11 cellular contexts compared by ENCODE assay signal in the genomic region with DNA sequence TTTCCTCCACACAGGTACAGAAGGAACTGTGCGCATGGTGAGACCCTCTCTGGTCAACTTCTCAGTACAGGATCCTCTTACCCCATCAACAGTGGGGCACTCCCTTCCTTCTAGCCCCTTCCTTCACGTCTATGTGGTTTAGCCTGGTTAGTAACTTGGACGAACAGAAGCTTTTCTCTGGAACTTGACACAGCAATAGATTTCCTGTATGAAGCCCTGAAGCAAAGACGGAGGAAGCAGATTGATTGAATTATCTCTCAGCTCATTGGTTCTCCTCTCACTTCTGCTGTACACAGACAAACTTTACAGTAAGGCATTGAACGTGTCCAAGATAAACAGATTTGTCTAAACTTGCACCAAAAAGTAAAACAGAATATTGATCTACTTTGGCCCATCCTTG. TPM values are rescaled to one million over a fixed set of nuclear protein-coding genes. Genes with fewer than 3 reads are reported as not detected.
DNase-seq lines count a peak whose midpoint lies in the region; ATAC-seq and TF ChIP-seq lines count a peak whose summit lies in the region.
"Had no signal": no experiment of that assay in that cellular context is flagged by ENCODE, and none has a peak within 500 bp of the region (broad histone marks: within the 10 kb centered on the region; RNA-seq: fewer than 3 reads in every experiment).

CD200R1 (minus strand) TSS at position 210 of the 400 bp plus-strand sequence. CDS start 246 bp downstream, outside the sequence.

- H3K4me2 ChIP-seq in H9 (ENCODE audit: insufficient read depth, insufficient read length, low read length) = no peak within 1 kb of the TSS

- H3K9me3 Mint-ChIP-seq in stimulated activated naive CD8-positive, alpha-beta T cell treated with anti-CD3 and anti-CD28 coated beads, Interleukin-15, Interleukin-2, amounts not matched to agents 100 ng/mL and 50 ng/mL, for 24 hours = no peaks in the 10 kb centered on the region
- H3K9me3 Mint-ChIP-seq in H9 = no peaks in the 10 kb centered on the region

- TF ChIP-seq CTCF in upper lobe of right lung (IDR thresholded peaks at IDR 0.05) (no peak), H9 (conservative IDR thresholded peaks at IDR 0.05) (no peak)

- H3K4me1 Mint-ChIP-seq in stimulated activated naive CD8-positive, alpha-beta T cell treated with anti-CD3 and anti-CD28 coated beads, Interleukin-15, Interleukin-2, amounts not matched to agents 100 ng/mL and 50 ng/mL, for 24 hours (ENCODE audit: low read depth) = peaks cover 86% of the 10 kb centered on the region
- H3K4me1 Mint-ChIP-seq in H9 = peaks cover 0 to 3% of the 10 kb centered on the region in 2 experiments; a peak in 1 of 4 replicates

- no peak within 1 kb of the TSS for H3K18ac ChIP-seq in H9 (ENCODE audit: insufficient read length, low read depth, low read length)

- H3K9ac ChIP-seq in H9 (ENCODE audit: extremely low read depth, insufficient read length, low read length) = no peak within 1 kb of the TSS

- H3K27me3 Mint-ChIP-seq in stimulated activated naive CD8-positive, alpha-beta T cell treated with anti-CD3 and anti-CD28 coated beads, Interleukin-15, Interleukin-2, amounts not matched to agents 100 ng/mL and 50 ng/mL, for 24 hours = no peaks in the 10 kb centered on the region
- H3K27me3 Mint-ChIP-seq in H9 (ENCODE audit: low read depth) = no peaks in the 10 kb centered on the region

- H4K5ac ChIP-seq in H9 (ENCODE audit: insufficient read length, low read depth, low read length) = no peak within 1 kb of the TSS

- WGBS in H9 (ENCODE audit: extremely low coverage, insufficient read length, low lambda C conversion rate) = no CpG with 5 or more reads among the region's 5 CpGs

- H3K27ac ChIP-seq in upper lobe of right lung (peak within 1 kb of the TSS; percentile 20), H9 (ENCODE audit: insufficient read length, low read depth, low read length) (no peak within 1 kb of the TSS)

- H4K20me1 ChIP-seq in H9 (ENCODE audit: control insufficient read depth, insufficient read depth, insufficient read length) = no peaks in the 10 kb centered on the region

- H3K56ac ChIP-seq in H9 (ENCODE audit: insufficient read length, low read depth, low read length) = no peak within 1 kb of the TSS

- H2BK20ac ChIP-seq in H9 (ENCODE audit: low read depth, low read length, poor library complexity, severe bottlenecking) = no peak within 1 kb of the TSS

- intact Hi-C loops in upper lobe of right lung (cut with DNase I) = loop anchor here (10.0 kb wide), 1 partner anchor 330 kb away; the partner anchor contains the start of gene CCDC80

- no peak within 1 kb of the TSS for H4K8ac ChIP-seq in H9 (replicated peaks; ENCODE audit: insufficient read length, low read depth, low read length)

- no peak within 1 kb of the TSS for H2AFZ ChIP-seq in H9 (ENCODE audit: low read length)

- no peak within 1 kb of the TSS for H4K91ac ChIP-seq in H9 (ENCODE audit: insufficient read length, low read depth, low read length)

- no peak for DNase-seq in stimulated activated naive CD8-positive, alpha-beta T cell treated with anti-CD3 and anti-CD28 coated beads, Interleukin-15, Interleukin-2, amounts not matched to agents 100 U/mL and 50 U/mL, for 24 hours
- peak; percentile 37 to 44 for DNase-seq in activated T-cell treated with anti-CD3 and anti-CD28 coated beads, Interleukin-2, amount 50 U/mL, for 48 hours
- DNase-seq in left lobe of liver (ENCODE audit: low spot score) (no peak), upper lobe of right lung (no peak), H9 (no peak)
- DNase-seq: hippocampal formation, NCI-H2107, SIG-M5 had no signal

- peak within 1 kb of the TSS; percentile 84 for H3K4me3 Mint-ChIP-seq in stimulated activated naive CD8-positive, alpha-beta T cell treated with anti-CD3 and anti-CD28 coated beads, Interleukin-15, Interleukin-2, amounts not matched to agents 100 ng/mL and 50 ng/mL, for 24 hours
- no peak within 1 kb of the TSS for H3K4me3 Mint-ChIP-seq in H9

- H2BK15ac ChIP-seq in H9 (ENCODE audit: low read depth, low read length) = no peak within 1 kb of the TSS

- H3K36me3 ChIP-seq in upper lobe of right lung = no peaks in the 10 kb centered on the region

- H3K79me1 ChIP-seq in H9 (ENCODE audit: insufficient read depth, low read depth, low read length, poor library complexity, severe bottlenecking) = no peaks in the 10 kb centered on the region

- no peak within 1 kb of the TSS for H3T11ph ChIP-seq in H9 (ENCODE audit: low read length)

- no peak within 1 kb of the TSS for H3K4ac ChIP-seq in H9 (ENCODE audit: low read depth, low read length)

- H2AK5ac ChIP-seq in H9 (ENCODE audit: insufficient read length, low read length) = no peak within 1 kb of the TSS

- H3K79me2 ChIP-seq in H9 (ENCODE audit: insufficient read depth, low read length) = no peaks in the 10 kb centered on the region

- no peak within 1 kb of the TSS for H2BK5ac ChIP-seq in H9 (ENCODE audit: insufficient read length, low read length)

- no peak within 1 kb of the TSS for H3K23ac ChIP-seq in H9 (ENCODE audit: insufficient read length, low read depth, low read length)

- H3K9me3 ChIP-seq in upper lobe of right lung (no peaks in the 10 kb centered on the region), H9 (ENCODE audit: control insufficient read depth, low read depth, low read length) (no peaks in the 10 kb centered on the region)

- H3K4me1 ChIP-seq in upper lobe of right lung (peaks cover 7% of the 10 kb centered on the region), H9 (ENCODE audit: insufficient read depth, low read length) (no peaks in the 10 kb centered on the region)

- no peak for ATAC-seq in stimulated activated naive CD8-positive, alpha-beta T cell treated with anti-CD3 and anti-CD28 coated beads, Interleukin-15, Interleukin-2, amounts not matched to agents 100 U/mL and 50 U/mL, for 24 hours
- ATAC-seq in left lobe of liver (peak; percentile 36), upper lobe of right lung (no peak), HG03521 (IDR thresholded peaks at IDR 0.05; ENCODE audit: unreplicated experiment) (no peak), HG02763 (IDR thresholded peaks at IDR 0.05; ENCODE audit: unreplicated experiment) (no peak)

- no peak within 1 kb of the TSS for H2BK12ac ChIP-seq in H9 (ENCODE audit: insufficient read length, low read depth, low read length)

- H3K27me3 ChIP-seq in upper lobe of right lung (no peaks in the 10 kb centered on the region), H9 (ENCODE audit: insufficient read depth, low read length) (no peaks in the 10 kb centered on the region)

- peak within 1 kb of the TSS; percentile 25 for H3K4me3 ChIP-seq in upper lobe of right lung

- H3K27ac Mint-ChIP-seq in stimulated activated naive CD8-positive, alpha-beta T cell treated with anti-CD3 and anti-CD28 coated beads, Interleukin-15, Interleukin-2, amounts not matched to agents 100 ng/mL and 50 ng/mL, for 24 hours = peak within 1 kb of the TSS; percentile 91
- no peak within 1 kb of the TSS; a peak in 1 of 7 replicates for H3K27ac Mint-ChIP-seq in H9

- no peaks in the 10 kb centered on the region for H3K23me2 ChIP-seq in H9 (ENCODE audit: insufficient read length, low read depth, low read length, poor library complexity, severe bottlenecking)

- no peak within 1 kb of the TSS for H2BK120ac ChIP-seq in H9 (ENCODE audit: low read depth, low read length, poor library complexity, severe bottlenecking)

- no peak within 1 kb of the TSS; the same call in 1 of the 2 replicates for H3K14ac ChIP-seq in H9 (ENCODE audit: insufficient read depth, low read length)

- no peaks in the 10 kb centered on the region for H3K36me3 Mint-ChIP-seq in stimulated activated naive CD8-positive, alpha-beta T cell treated with anti-CD3 and anti-CD28 coated beads, Interleukin-15, Interleukin-2, amounts not matched to agents 100 ng/mL and 50 ng/mL, for 24 hours (ENCODE audit: low read depth)
- H3K36me3 Mint-ChIP-seq in H9 (ENCODE audit: insufficient read depth in 1 of 3, low read depth in 3 of 3) = no peaks in the 10 kb centered on the region

RNA-seq across cellular contexts. Expression of gene CD200R1, which starts in this region (rescaled TPM):
- total RNA-seq in left lobe of liver (0.38 TPM), upper lobe of right lung (1.9 TPM), H9 (2021) (not detected in 2 replicates)

Comparison
In these comparisons a context has a peak if more than half of its experiments do, and no peak if none do; other contexts are left out.
1. Peak in ATAC-seq in left lobe of liver; RNA of the gene not detected or under 1 TPM.
2. DNase-seq: peak in activated T-cell treated with anti-CD3 and anti-CD28 coated beads, Interleukin-2, amount 50 U/mL, for 48 hours (2 of 2); none in stimulated activated naive CD8-positive, alpha-beta T cell treated with anti-CD3 and anti-CD28 coated beads, Interleukin-15, Interleukin-2, amounts not matched to agents 100 U/mL and 50 U/mL, for 24 hours (single experiment), left lobe of liver (single experiment), upper lobe of right lung (single experiment) and H9 (single experiment).